32 cellular contexts compared by ENCODE assay signal in the genomic region with DNA sequence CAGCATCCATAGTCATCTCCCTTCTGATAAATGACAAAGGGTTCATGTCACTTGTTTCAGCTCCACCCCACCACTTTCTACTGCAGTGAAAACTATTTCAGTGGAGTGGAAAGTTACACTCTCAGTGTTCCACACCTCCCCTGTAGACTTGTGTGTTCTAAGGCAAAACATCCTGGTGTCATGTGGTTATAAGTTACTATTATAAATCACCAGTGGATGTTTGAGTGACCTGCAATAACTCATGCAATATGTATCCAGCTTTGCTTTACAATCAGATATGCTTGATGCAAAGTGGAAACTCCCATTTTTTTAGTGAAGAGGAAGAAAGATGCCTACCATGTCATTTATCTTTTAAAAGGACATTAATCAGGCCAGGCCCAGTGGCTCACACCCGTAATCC.
"Had no signal": no experiment of that assay in that cellular context is flagged by ENCODE, and none has a peak within 500 bp of the region (broad histone marks: within the 10 kb centered on the region; RNA-seq: fewer than 3 reads in every experiment).

No MANE protein-coding gene starts in this region.

- H3K27ac ChIP-seq: body of pancreas, colonic mucosa, VCaP had no signal

- H3K27me3 Mint-ChIP-seq: activated CD4-positive, alpha-beta memory T cell treated with anti-CD3 and anti-CD28 coated beads, Interleukin-2, amount 10 ng/mL, durations not matched to agents 7 days and 5 days; activated CD4-positive, alpha-beta T cell treated with anti-CD3 and anti-CD28 coated beads, Interleukin-2, amount 10 ng/mL, durations not matched to agents 7 days and 5 days; activated naive CD8-positive, alpha-beta T cell; activated T-helper 17 cell treated with anti-CD3 and anti-CD28 coated beads, Interleukin-2, amount 50 U/mL, for 72 hours; T-cell had no signal

- H3K27ac Mint-ChIP-seq: activated CD4-positive, alpha-beta memory T cell treated with anti-CD3 and anti-CD28 coated beads, Interleukin-2, amount 10 ng/mL, durations not matched to agents 7 days and 5 days; activated CD4-positive, alpha-beta T cell treated with anti-CD3 and anti-CD28 coated beads, Interleukin-2, amount 10 ng/mL, durations not matched to agents 7 days and 5 days; activated naive CD8-positive, alpha-beta T cell; T-cell; T-helper 1 cell treated with Interleukin-12 subunit alpha and Interleukin-12 subunit beta and Interleukin-4 antibody, amounts not matched to agents 30 μg/mL and 1 μg/mL, for 36 hours; T-helper 2 cell treated with Interferon-gamma antibody and Interleukin-4, amounts not matched to agents 5 μg/mL and 100 μg/mL, for 36 hours; WTC11 had no signal

- H3K4me3 ChIP-seq: body of pancreas, colonic mucosa had no signal

- H3K9me3 Mint-ChIP-seq: activated CD4-positive, alpha-beta memory T cell treated with anti-CD3 and anti-CD28 coated beads, Interleukin-2, amount 10 ng/mL, durations not matched to agents 7 days and 5 days; activated CD4-positive, alpha-beta T cell treated with anti-CD3 and anti-CD28 coated beads, Interleukin-2, amount 10 ng/mL, durations not matched to agents 7 days and 5 days; activated T-cell treated with anti-CD3 and anti-CD28 coated beads, Interleukin-2, amount 50 U/mL, for 4 hours; activated T-helper 17 cell treated with anti-CD3 and anti-CD28 coated beads, Interleukin-2, amount 50 U/mL, for 72 hours; T-cell; T-helper 1 cell treated with Interleukin-12 subunit alpha and Interleukin-12 subunit beta and Interleukin-4 antibody, amounts not matched to agents 30 μg/mL and 1 μg/mL, for 36 hours; T-helper 2 cell treated with Interferon-gamma antibody and Interleukin-4, amounts not matched to agents 5 μg/mL and 100 μg/mL, for 36 hours; WTC11 had no signal

- FAIRE-seq: endometrium, frontal cortex had no signal

- H3K27me3 ChIP-seq: body of pancreas, colonic mucosa had no signal

- H3K9me3 ChIP-seq: body of pancreas, colonic mucosa had no signal

- H3K4me1 ChIP-seq: body of pancreas, colonic mucosa had no signal

- H3K36me3 ChIP-seq: colonic mucosa had no signal

- DNase-seq: activated CD4-positive, alpha-beta memory T cell treated with anti-CD3 and anti-CD28 coated beads, Interleukin-2, amount 10 ng/mL, durations not matched to agents 7 days and 5 days; activated CD4-positive, alpha-beta T cell treated with anti-CD3 and anti-CD28 coated beads for 1 hour; activated CD4-positive, alpha-beta T cell treated with anti-CD3 and anti-CD28 coated beads for 4 hours; activated CD4-positive, alpha-beta T cell treated with anti-CD3 and anti-CD28 coated beads, Interleukin-2, amount 10 ng/mL, durations not matched to agents 7 days and 5 days; activated CD4-positive, alpha-beta T cell treated with anti-CD3 and anti-CD28 coated beads, Interleukin-2, amount 50 U/mL, for 4 hours; activated CD8-positive, alpha-beta memory T cell treated with anti-CD3 and anti-CD28 coated beads, Interleukin-2, amount 50 U/mL, for 48 hours; activated effector memory CD4-positive, alpha-beta T cell treated with Interleukin-2 at 50 U/mL for 16 hours; activated gamma-delta T cell treated with Interleukin-2 at 50 U/mL for 16 hours; activated naive CD4-positive, alpha-beta T cell treated with anti-CD3 and anti-CD28 coated beads, Interleukin-2, amount 50 U/mL, for 16 hours; activated naive CD4-positive, alpha-beta T cell treated with Interleukin-2 at 50 U/mL for 16 hours; activated T-cell treated with anti-CD3 and anti-CD28 coated beads, Interleukin-2, amount 50 U/mL, for 4 hours; amygdala; aorta; body of pancreas; caudate nucleus; cerebellar nuclear complex; colonic mucosa; effector CD8-positive, alpha-beta T cell; foreskin fibroblast; head of caudate nucleus; SW 1271; T-cell; T1000 had no signal

- H3K4me3 Mint-ChIP-seq: activated CD4-positive, alpha-beta memory T cell treated with anti-CD3 and anti-CD28 coated beads, Interleukin-2, amount 10 ng/mL, durations not matched to agents 7 days and 5 days; activated CD4-positive, alpha-beta T cell treated with anti-CD3 and anti-CD28 coated beads, Interleukin-2, amount 10 ng/mL, durations not matched to agents 7 days and 5 days; activated naive CD8-positive, alpha-beta T cell; activated T-cell treated with anti-CD3 and anti-CD28 coated beads, Interleukin-2, amount 50 U/mL, for 4 hours; activated T-helper 17 cell treated with anti-CD3 and anti-CD28 coated beads, Interleukin-2, amount 50 U/mL, for 72 hours; T-cell; T-helper 1 cell treated with Interleukin-12 subunit alpha and Interleukin-12 subunit beta and Interleukin-4 antibody, amounts not matched to agents 30 μg/mL and 1 μg/mL, for 36 hours; T-helper 2 cell treated with Interferon-gamma antibody and Interleukin-4, amounts not matched to agents 5 μg/mL and 100 μg/mL, for 36 hours; WTC11 had no signal

- ATAC-seq: activated T-cell treated with anti-CD3 and anti-CD28 coated beads, Interleukin-2, amount 50 U/mL, for 4 hours; activated T-helper 17 cell treated with anti-CD3 and anti-CD28 coated beads, Interleukin-2, amount 50 U/mL, for 72 hours; body of pancreas; esophagus mucosa; T-cell; WTC11 had no signal
